ENCODE assay signal across 8 cellular contexts in the genomic region with DNA sequence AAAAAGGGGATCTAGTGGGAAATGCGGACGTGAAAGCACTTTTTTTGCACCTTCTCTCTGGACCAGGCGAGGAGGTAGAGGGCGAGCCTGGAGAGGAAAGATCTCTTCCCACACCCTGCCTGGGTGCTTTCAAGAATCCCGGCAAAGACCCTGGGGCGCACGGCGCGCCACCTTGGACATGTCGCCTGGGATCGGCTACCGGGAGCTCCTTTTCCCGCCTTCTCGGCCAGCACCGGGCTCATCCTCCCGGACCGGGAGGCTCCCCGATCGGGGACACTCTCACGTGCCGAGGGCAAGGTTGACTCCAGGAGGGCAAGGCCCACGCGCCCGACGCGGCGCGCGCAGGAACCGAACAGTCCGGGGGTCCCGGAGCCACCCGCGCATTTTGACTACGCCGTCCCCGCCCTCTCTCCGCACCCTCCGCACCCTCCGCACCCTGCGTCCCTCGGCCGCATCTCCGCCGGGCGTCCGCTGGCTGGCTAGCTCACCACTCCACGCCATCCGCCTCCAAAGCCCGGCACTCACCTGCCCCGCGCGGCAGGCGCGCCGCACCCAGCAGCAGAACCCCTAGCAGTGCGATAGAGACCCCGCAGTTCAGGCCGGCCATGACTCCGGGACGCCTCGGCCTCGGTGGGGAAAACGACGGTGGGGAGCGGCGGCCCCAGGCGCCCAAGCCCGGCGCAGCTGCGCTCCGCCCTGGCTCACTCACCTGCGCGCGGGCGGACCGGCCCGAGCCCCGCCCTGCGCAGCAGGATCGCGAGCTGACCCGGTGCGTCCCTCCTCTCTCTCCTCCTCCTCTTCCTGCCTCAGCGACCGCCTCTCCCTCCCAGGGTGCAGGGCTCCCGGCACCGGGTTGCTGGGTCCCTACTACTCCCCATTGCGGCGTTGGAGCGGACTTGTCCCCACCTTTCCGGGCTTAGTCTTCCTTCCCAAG. TPM values are rescaled to one million over a fixed set of nuclear protein-coding genes. Genes with fewer than 3 reads are reported as not detected.
DNase-seq lines count a peak whose midpoint lies in the region; ATAC-seq and TF ChIP-seq lines count a peak whose summit lies in the region.

A gene with protein sequence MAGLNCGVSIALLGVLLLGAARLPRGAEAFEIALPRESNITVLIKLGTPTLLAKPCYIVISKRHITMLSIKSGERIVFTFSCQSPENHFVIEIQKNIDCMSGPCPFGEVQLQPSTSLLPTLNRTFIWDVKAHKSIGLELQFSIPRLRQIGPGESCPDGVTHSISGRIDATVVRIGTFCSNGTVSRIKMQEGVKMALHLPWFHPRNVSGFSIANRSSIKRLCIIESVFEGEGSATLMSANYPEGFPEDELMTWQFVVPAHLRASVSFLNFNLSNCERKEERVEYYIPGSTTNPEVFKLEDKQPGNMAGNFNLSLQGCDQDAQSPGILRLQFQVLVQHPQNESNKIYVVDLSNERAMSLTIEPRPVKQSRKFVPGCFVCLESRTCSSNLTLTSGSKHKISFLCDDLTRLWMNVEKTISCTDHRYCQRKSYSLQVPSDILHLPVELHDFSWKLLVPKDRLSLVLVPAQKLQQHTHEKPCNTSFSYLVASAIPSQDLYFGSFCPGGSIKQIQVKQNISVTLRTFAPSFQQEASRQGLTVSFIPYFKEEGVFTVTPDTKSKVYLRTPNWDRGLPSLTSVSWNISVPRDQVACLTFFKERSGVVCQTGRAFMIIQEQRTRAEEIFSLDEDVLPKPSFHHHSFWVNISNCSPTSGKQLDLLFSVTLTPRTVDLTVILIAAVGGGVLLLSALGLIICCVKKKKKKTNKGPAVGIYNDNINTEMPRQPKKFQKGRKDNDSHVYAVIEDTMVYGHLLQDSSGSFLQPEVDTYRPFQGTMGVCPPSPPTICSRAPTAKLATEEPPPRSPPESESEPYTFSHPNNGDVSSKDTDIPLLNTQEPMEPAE (minus strand): TSS at position 698 of the 934 bp plus-strand sequence. CDS start 91 bp downstream, at position 607.

- TF ChIP-seq CTCF in activated B cell treated with CpG ODN at 0.5 μM for 24 hours (IDR thresholded peaks at IDR 0.05) (no peak), heart right ventricle (IDR thresholded peaks at IDR 0.05) (no peak)

- H3K4me1 ChIP-seq in heart right ventricle: peaks cover 0 to 15% (median 11%) of the 10 kb centered on the region in 9 donors
- peaks cover 2% of the 10 kb centered on the region for H3K4me1 ChIP-seq in rectal smooth muscle tissue (ENCODE audit: control insufficient read depth, insufficient read depth, low read length)

- H3K9me3 ChIP-seq in heart right ventricle: peaks cover 0 to 9% (median 2%) of the 10 kb centered on the region in 11 donors

- POLR2A ChIA-PET in activated B cell treated with CpG ODN at 0.5 μM for 24 hours (lab: Charles Lee): no interaction called here

- H3K4me3 Mint-ChIP-seq in activated B cell treated with CpG ODN at 0.5 μM for 24 hours: peak within 1 kb of the TSS; percentile 71

- H3K9me3 Mint-ChIP-seq in activated B cell treated with CpG ODN at 0.5 μM for 24 hours: peaks cover 5% of the 10 kb centered on the region

- H3K27me3 Mint-ChIP-seq in activated B cell treated with CpG ODN at 0.5 μM for 24 hours: peaks cover 60% of the 10 kb centered on the region

- peaks cover 4 to 65% (median 50%) of the 10 kb centered on the region in 7 donors for H3K27me3 ChIP-seq in heart right ventricle
- H3K27me3 ChIP-seq in rectal smooth muscle tissue (ENCODE audit: control insufficient read depth, insufficient read depth, low read length): peaks cover 3% of the 10 kb centered on the region

- H3K4me3 ChIP-seq in heart right ventricle (peak within 1 kb of the TSS; percentile 7 to 60 (median 46)), rectal smooth muscle tissue (ENCODE audit: low read length) (peak within 1 kb of the TSS; percentile 71)

- peak within 1 kb of the TSS; percentile 25 for H3K9ac ChIP-seq in rectal smooth muscle tissue (ENCODE audit: low read length)

- peak; percentile 29 for DNase-seq in stimulated activated CD4-positive, alpha-beta T cell treated with anti-CD3 and anti-CD28 coated beads, Interleukin-15, amount 100 ng/mL, for 24 hours
- DNase-seq in stimulated activated CD4-positive, alpha-beta T cell treated with anti-CD3 and anti-CD28 coated beads, Interleukin-12 subunit alpha, Interleukin-12 subunit beta, amount 100 ng/mL, for 4 hours: no peak
- DNase-seq in activated B cell treated with CpG ODN at 0.5 μM for 24 hours (no peak), heart right ventricle (no peak), NK-92 (lab: John Stamatoyannopoulos, UW; ENCODE audit: unreplicated experiment) (no peak), cerebellum (ENCODE audit: low spot score) (no peak), G401 (ENCODE audit: low spot score) (no peak)

- CTCF ChIA-PET in activated B cell treated with CpG ODN at 0.5 μM for 24 hours (lab: Charles Lee): no interaction called here

- peaks cover 24% of the 10 kb centered on the region for H3K4me1 Mint-ChIP-seq in activated B cell treated with CpG ODN at 0.5 μM for 24 hours

- H3K27ac Mint-ChIP-seq in activated B cell treated with CpG ODN at 0.5 μM for 24 hours: no peak within 1 kb of the TSS

- WGBS in heart right ventricle, 2 donors: 2% methylated on average over 62 to 92 of the region's 92 CpGs

- in situ Hi-C loops in G401 (cut with HindIII; ENCODE audit: low sequenced_read_pairs): no loop called here

- ATAC-seq in activated B cell treated with CpG ODN at 0.5 μM for 24 hours (ENCODE audit: low read depth) (no peak), heart right ventricle (peak in 5 of 8 donors; percentile 9 to 46 (median 42))

- H3K36me3 ChIP-seq in heart right ventricle (no peaks in the 10 kb centered on the region), rectal smooth muscle tissue (ENCODE audit: control insufficient read depth, insufficient read depth, low read length) (no peaks in the 10 kb centered on the region)

- no peaks in the 10 kb centered on the region for H3K36me3 Mint-ChIP-seq in activated B cell treated with CpG ODN at 0.5 μM for 24 hours (ENCODE audit: low read depth)

- intact Hi-C loops in activated B cell treated with CpG ODN at 0.5 μM for 24 hours (cut with micrococcal nuclease) (no loop called here), heart right ventricle (cut with DNase I) (no loop called here)

- peak within 1 kb of the TSS in 1 of 10 donors; percentile 62 for H3K27ac ChIP-seq in heart right ventricle
- no peak within 1 kb of the TSS for H3K27ac ChIP-seq in rectal smooth muscle tissue (ENCODE audit: low read depth, low read length)

RNA-seq across cellular contexts. Expression of the gene that starts here (rescaled TPM):
- total RNA-seq in activated B cell treated with CpG ODN at 0.5 μM for 24 hours: not detected in 2 replicates
- total RNA-seq in heart right ventricle: 1 to 10 TPM in 1 of 10 donors, under 1 TPM in 9; 0.15 to 2.8 (median 0.23) TPM
- polyA plus RNA-seq in heart right ventricle: under 1 TPM; 0.37 to 0.52 TPM
- 0.09 TPM for total RNA-seq in cerebellum
- total RNA-seq in G401 (2014; rRNA removed; shearing (Covaris generic)): not detected in 2 replicates
